In genomic region chr5:133359861-133360260, GRCh38 we compare ENCODE assay signal across 22 cellular contexts.
"Had no signal": no experiment of that assay in that cellular context is flagged by ENCODE, and none has a peak within 500 bp of the region (broad histone marks: within the 10 kb centered on the region; RNA-seq: fewer than 3 reads in every experiment).

No MANE protein-coding gene starts in this region.

- H3K9me3 ChIP-seq: colonic mucosa, gastrocnemius medialis, left ventricle myocardium inferior, pancreas, prostate gland, right lobe of liver, tibial artery, upper lobe of right lung had no signal

- DNase-seq: caudate nucleus; colonic mucosa; effector CD8-positive, alpha-beta T cell; gastrocnemius medialis; glutamatergic neuron; islet precursor cell; left ventricle myocardium inferior; mesenchymal stem cell; naive B cell; nephron progenitor cell; nucleus accumbens; pancreas; right lobe of liver; stimulated activated CD4-positive, alpha-beta T cell treated with anti-CD3 and anti-CD28 coated beads, Interleukin-4, amount 100 ng/mL, for 1 hour; stimulated activated CD8-positive, alpha-beta memory T cell treated with anti-CD3 and anti-CD28 coated beads, Interleukin-4, amount 100 ng/mL, for 48 hours; upper lobe of right lung had no signal

- H3K4me1 Mint-ChIP-seq: naive B cell; stimulated activated effector memory CD8-positive, alpha-beta T cell treated with anti-CD3 and anti-CD28 coated beads, Interleukin-12 subunit alpha, Interleukin-12 subunit beta, amount 100 ng/mL, for 72 hours had no signal

- H3K36me3 Mint-ChIP-seq: naive B cell; stimulated activated effector memory CD8-positive, alpha-beta T cell treated with anti-CD3 and anti-CD28 coated beads, Interleukin-12 subunit alpha, Interleukin-12 subunit beta, amount 100 ng/mL, for 72 hours had no signal

- H3K27ac ChIP-seq: colonic mucosa, gastrocnemius medialis, left ventricle myocardium inferior, pancreas, prostate gland, right lobe of liver, tibial artery, upper lobe of right lung had no signal

- H3K36me3 ChIP-seq: colonic mucosa, gastrocnemius medialis, left ventricle myocardium inferior, pancreas, prostate gland, right lobe of liver, tibial artery, upper lobe of right lung had no signal

- H3K4me3 ChIP-seq: colonic mucosa, gastrocnemius medialis, left ventricle myocardium inferior, lung, pancreas, prostate gland, right lobe of liver, tibial artery, upper lobe of right lung had no signal

- H3K4me1 ChIP-seq: colonic mucosa, left ventricle myocardium inferior, pancreas, prostate gland, right lobe of liver, tibial artery, upper lobe of right lung had no signal

- ATAC-seq: esophagus mucosa; gastrocnemius medialis; pancreas; right lobe of liver; stimulated activated effector memory CD8-positive, alpha-beta T cell treated with anti-CD3 and anti-CD28 coated beads, Interleukin-12 subunit alpha, Interleukin-12 subunit beta, amount 100 ng/mL, for 72 hours; upper lobe of right lung had no signal

- H3K4me3 Mint-ChIP-seq: naive B cell; nephron progenitor cell; stimulated activated effector memory CD8-positive, alpha-beta T cell treated with anti-CD3 and anti-CD28 coated beads, Interleukin-12 subunit alpha, Interleukin-12 subunit beta, amount 100 ng/mL, for 72 hours; stimulated activated naive CD8-positive, alpha-beta T cell treated with anti-CD3 and anti-CD28 coated beads, Interleukin-15, Interleukin-2, amounts not matched to agents 100 ng/mL and 50 ng/mL, for 24 hours had no signal

- H3K9me3 Mint-ChIP-seq: naive B cell; nephron progenitor cell; stimulated activated effector memory CD8-positive, alpha-beta T cell treated with anti-CD3 and anti-CD28 coated beads, Interleukin-12 subunit alpha, Interleukin-12 subunit beta, amount 100 ng/mL, for 72 hours; stimulated activated naive CD8-positive, alpha-beta T cell treated with anti-CD3 and anti-CD28 coated beads, Interleukin-15, Interleukin-2, amounts not matched to agents 100 ng/mL and 50 ng/mL, for 24 hours had no signal

- H3K27ac Mint-ChIP-seq: nephron progenitor cell; stimulated activated effector memory CD8-positive, alpha-beta T cell treated with anti-CD3 and anti-CD28 coated beads, Interleukin-12 subunit alpha, Interleukin-12 subunit beta, amount 100 ng/mL, for 72 hours; stimulated activated naive CD8-positive, alpha-beta T cell treated with anti-CD3 and anti-CD28 coated beads, Interleukin-15, Interleukin-2, amounts not matched to agents 100 ng/mL and 50 ng/mL, for 24 hours had no signal

- H3K27me3 ChIP-seq: colonic mucosa, gastrocnemius medialis, pancreas, right lobe of liver, upper lobe of right lung had no signal
